ENCODE assay signal across 30 cellular contexts in the genomic region with DNA sequence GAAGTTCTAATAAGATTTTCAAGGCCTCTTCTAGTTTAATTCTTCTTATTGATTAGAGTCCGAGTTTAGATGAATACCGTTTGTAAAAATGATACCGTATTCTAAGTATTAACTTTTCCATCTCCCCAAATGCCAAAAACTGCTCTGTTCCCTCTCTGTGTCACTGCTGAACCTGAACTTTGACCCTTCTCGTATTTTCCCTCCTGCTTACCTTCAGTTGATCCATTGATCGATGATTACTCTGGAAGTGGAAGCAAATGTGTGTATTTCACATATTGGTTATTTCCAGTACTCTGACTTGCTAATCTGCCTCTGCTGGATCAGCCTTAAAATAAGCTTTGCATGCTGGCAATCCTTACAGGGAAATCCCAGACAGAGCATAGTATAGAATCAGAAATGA.
"Had no signal": no experiment of that assay in that cellular context is flagged by ENCODE, and none has a peak within 500 bp of the region (broad histone marks: within the 10 kb centered on the region; RNA-seq: fewer than 3 reads in every experiment).

No MANE protein-coding gene starts in this region.

- H3K4me1 Mint-ChIP-seq: central memory CD8-positive, alpha-beta T cell; WTC11 had no signal

- H3K27me3 Mint-ChIP-seq: activated CD4-positive, alpha-beta memory T cell treated with anti-CD3 and anti-CD28 coated beads, Interleukin-2, amount 10 ng/mL, durations not matched to agents 7 days and 5 days; activated CD4-positive, alpha-beta T cell treated with anti-CD3 and anti-CD28 coated beads, Interleukin-2, amount 10 ng/mL, durations not matched to agents 7 days and 5 days; activated naive CD8-positive, alpha-beta T cell; activated T-cell treated with anti-CD3 and anti-CD28 coated beads, Interleukin-2, amount 50 U/mL, for 24 hours; activated T-helper 17 cell treated with anti-CD3 and anti-CD28 coated beads, Interleukin-2, amount 50 U/mL, for 72 hours; central memory CD8-positive, alpha-beta T cell; dendritic cell treated with granulocyte-macrophage colony-stimulating factor and Interleukin-4, amounts not matched to agents 40 ng/mL and 50 ng/mL, for 4 days; effector memory CD8-positive, alpha-beta T cell had no signal

- H3K27ac ChIP-seq: brain microvascular endothelial cell, coronary artery, esophagus muscularis mucosa, foreskin keratinocyte had no signal

- H3K4me1 ChIP-seq: foreskin keratinocyte had no signal

- ATAC-seq: activated T-helper 17 cell treated with anti-CD3 and anti-CD28 coated beads, Interleukin-2, amount 50 U/mL, for 72 hours; effector memory CD8-positive, alpha-beta T cell; foreskin keratinocyte; WTC11 had no signal

- H3K27ac Mint-ChIP-seq: activated CD4-positive, alpha-beta memory T cell treated with anti-CD3 and anti-CD28 coated beads, Interleukin-2, amount 10 ng/mL, durations not matched to agents 7 days and 5 days; activated CD4-positive, alpha-beta T cell treated with anti-CD3 and anti-CD28 coated beads, Interleukin-2, amount 10 ng/mL, durations not matched to agents 7 days and 5 days; activated naive CD8-positive, alpha-beta T cell; activated T-cell treated with anti-CD3 and anti-CD28 coated beads, Interleukin-2, amount 50 U/mL, for 24 hours; activated T-helper 17 cell treated with anti-CD3 and anti-CD28 coated beads, Interleukin-2, amount 50 U/mL, for 72 hours; dendritic cell treated with granulocyte-macrophage colony-stimulating factor and Interleukin-4, amounts not matched to agents 40 ng/mL and 50 ng/mL, for 4 days; effector memory CD8-positive, alpha-beta T cell; WTC11 had no signal

- DNase-seq: activated CD4-positive, alpha-beta memory T cell treated with anti-CD3 and anti-CD28 coated beads, Interleukin-2, amount 10 ng/mL, durations not matched to agents 7 days and 5 days; activated CD4-positive, alpha-beta T cell treated with anti-CD3 and anti-CD28 coated beads for 1 hour; activated CD4-positive, alpha-beta T cell treated with anti-CD3 and anti-CD28 coated beads for 4 hours; activated CD4-positive, alpha-beta T cell treated with anti-CD3 and anti-CD28 coated beads, Interleukin-2, amount 10 ng/mL, durations not matched to agents 7 days and 5 days; activated CD4-positive, alpha-beta T cell treated with anti-CD3 and anti-CD28 coated beads, Interleukin-2, amount 50 U/mL, for 4 hours; activated CD8-positive, alpha-beta memory T cell treated with anti-CD3 and anti-CD28 coated beads, Interleukin-2, amount 50 U/mL, for 48 hours; activated effector memory CD4-positive, alpha-beta T cell treated with Interleukin-2 at 50 U/mL for 16 hours; activated gamma-delta T cell treated with Interleukin-2 at 50 U/mL for 16 hours; activated naive CD4-positive, alpha-beta T cell treated with anti-CD3 and anti-CD28 coated beads, Interleukin-2, amount 50 U/mL, for 16 hours; activated naive CD4-positive, alpha-beta T cell treated with Interleukin-2 at 50 U/mL for 16 hours; activated T-cell treated with anti-CD3 and anti-CD28 coated beads for 4 hours; activated T-cell treated with anti-CD3 and anti-CD28 coated beads, Interleukin-2, amount 50 U/mL, for 24 hours; amniotic stem cell; anterior cingulate cortex; brain microvascular endothelial cell; dorsolateral prefrontal cortex; effector CD4-positive, alpha-beta T cell; effector memory CD8-positive, alpha-beta T cell; erythroblast; foreskin keratinocyte; T-helper 2 cell had no signal

- FAIRE-seq: astrocyte, bronchial epithelial cell had no signal

- H3K4me3 ChIP-seq: coronary artery, dorsolateral prefrontal cortex, esophagus muscularis mucosa had no signal

- H3K9me3 Mint-ChIP-seq: activated CD4-positive, alpha-beta memory T cell treated with anti-CD3 and anti-CD28 coated beads, Interleukin-2, amount 10 ng/mL, durations not matched to agents 7 days and 5 days; activated CD4-positive, alpha-beta T cell treated with anti-CD3 and anti-CD28 coated beads, Interleukin-2, amount 10 ng/mL, durations not matched to agents 7 days and 5 days; activated T-cell treated with anti-CD3 and anti-CD28 coated beads, Interleukin-2, amount 50 U/mL, for 24 hours; activated T-helper 17 cell treated with anti-CD3 and anti-CD28 coated beads, Interleukin-2, amount 50 U/mL, for 72 hours; central memory CD8-positive, alpha-beta T cell; dendritic cell treated with granulocyte-macrophage colony-stimulating factor and Interleukin-4, amounts not matched to agents 40 ng/mL and 50 ng/mL, for 4 days; effector memory CD8-positive, alpha-beta T cell; WTC11 had no signal

- H3K27me3 ChIP-seq: brain microvascular endothelial cell, dorsolateral prefrontal cortex, esophagus muscularis mucosa, foreskin keratinocyte had no signal

- H3K4me3 Mint-ChIP-seq: activated CD4-positive, alpha-beta memory T cell treated with anti-CD3 and anti-CD28 coated beads, Interleukin-2, amount 10 ng/mL, durations not matched to agents 7 days and 5 days; activated CD4-positive, alpha-beta T cell treated with anti-CD3 and anti-CD28 coated beads, Interleukin-2, amount 10 ng/mL, durations not matched to agents 7 days and 5 days; activated naive CD8-positive, alpha-beta T cell; activated T-cell treated with anti-CD3 and anti-CD28 coated beads, Interleukin-2, amount 50 U/mL, for 24 hours; activated T-helper 17 cell treated with anti-CD3 and anti-CD28 coated beads, Interleukin-2, amount 50 U/mL, for 72 hours; central memory CD8-positive, alpha-beta T cell; dendritic cell treated with granulocyte-macrophage colony-stimulating factor and Interleukin-4, amounts not matched to agents 40 ng/mL and 50 ng/mL, for 4 days; effector memory CD8-positive, alpha-beta T cell; WTC11 had no signal

- H3K9me3 ChIP-seq: esophagus muscularis mucosa had no signal
